In the genomic region with DNA sequence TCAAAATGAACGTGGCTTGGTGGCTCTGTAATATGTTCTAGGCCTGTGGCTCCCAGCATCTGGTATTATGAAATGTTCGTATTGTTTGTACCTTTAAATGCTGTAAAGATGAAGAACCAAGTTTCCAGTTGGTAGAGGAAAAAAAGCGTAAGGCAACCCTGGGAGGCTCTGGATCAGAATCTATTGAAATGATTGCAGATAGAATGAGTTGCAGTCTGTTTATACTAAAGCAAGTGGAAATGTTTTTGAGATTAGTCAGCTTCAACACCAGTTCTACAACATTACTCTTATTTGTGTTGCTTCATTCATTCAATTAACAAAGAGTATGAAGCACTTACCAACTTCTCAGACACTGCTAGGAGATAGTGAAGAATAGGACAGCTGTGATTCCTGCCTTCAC, we compare ENCODE assay signal across 11 cellular contexts. TPM values are rescaled to one million over a fixed set of nuclear protein-coding genes. Genes with fewer than 3 reads are reported as not detected.
DNase-seq lines count a peak whose midpoint lies in the region; ATAC-seq and TF ChIP-seq lines count a peak whose summit lies in the region.
"Had no signal": no experiment of that assay in that cellular context is flagged by ENCODE, and none has a peak within 500 bp of the region (broad histone marks: within the 10 kb centered on the region; RNA-seq: fewer than 3 reads in every experiment).

No MANE protein-coding gene starts in this region.

- H3K23ac ChIP-seq in mesenchymal stem cell (ENCODE audit: low read length in 2 of 2), result no peak overlapping the region

- no peaks in the 10 kb centered on the region for H3K9me3 ChIP-seq in breast epithelium
- no peaks in the 10 kb centered on the region for H3K9me3 ChIP-seq in mesenchymal stem cell (ENCODE audit: control insufficient read depth, low read length)
- no peaks in the 10 kb centered on the region for H3K9me3 ChIP-seq in BE2C

- H3K4me2 ChIP-seq in mesenchymal stem cell (ENCODE audit: low read length, poor library complexity, severe bottlenecking), result peak overlapping the region; percentile 26

- H3K27ac ChIP-seq in breast epithelium (peak overlapping the region; percentile 83 to 92), mesenchymal stem cell (ENCODE audit: low read length, poor library complexity, severe bottlenecking) (peak overlapping the region; percentile 32)

- 3% methylated on average over 3 of the region's 3 CpGs for WGBS in mesenchymal stem cell

- peaks cover 82% of the 10 kb centered on the region for H3K4me1 Mint-ChIP-seq in stimulated activated naive CD8-positive, alpha-beta T cell treated with anti-CD3 and anti-CD28 coated beads, Interleukin-15, Interleukin-2, amounts not matched to agents 100 ng/mL and 50 ng/mL, for 24 hours (ENCODE audit: low read depth)
- peaks cover 58% of the 10 kb centered on the region for H3K4me1 Mint-ChIP-seq in endothelial cell (ENCODE audit: unreplicated experiment)

- no peak overlapping the region for H2BK5ac ChIP-seq in mesenchymal stem cell (ENCODE audit: low read depth, low read length, poor library complexity, severe bottlenecking)

- no peak overlapping the region for H3K14ac ChIP-seq in mesenchymal stem cell (ENCODE audit: low read length in 2 of 2)

- DNase-seq in stimulated activated naive CD8-positive, alpha-beta T cell treated with anti-CD3 and anti-CD28 coated beads, Interleukin-15, Interleukin-2, amounts not matched to agents 100 U/mL and 50 U/mL, for 24 hours, result no peak
- DNase-seq in breast epithelium (ENCODE audit: low spot score in 2 of 2) (no peak), mesenchymal stem cell (peak; percentile 91), BE2C (no peak), endothelial cell (ENCODE audit: low spot score) (no peak)
- DNase-seq: H9, NCI-H1436 had no signal

- no peak for TF ChIP-seq CTCF in breast epithelium (IDR thresholded peaks at IDR 0.05)
- TF ChIP-seq CTCF in BE2C (IDR thresholded peaks at IDR 0.05; ENCODE audit: low read depth, low read length), result no peak
- TF ChIP-seq CTCF in endothelial cell (IDR thresholded peaks at IDR 0.05; ENCODE audit: unreplicated experiment), result no peak

- peak overlapping the region; percentile 6 for H3K4me3 Mint-ChIP-seq in stimulated activated naive CD8-positive, alpha-beta T cell treated with anti-CD3 and anti-CD28 coated beads, Interleukin-15, Interleukin-2, amounts not matched to agents 100 ng/mL and 50 ng/mL, for 24 hours
- no peak overlapping the region for H3K4me3 Mint-ChIP-seq in endothelial cell (ENCODE audit: unreplicated experiment)
- H3K4me3 Mint-ChIP-seq: H9 had no signal

- no peak overlapping the region for H2AK5ac ChIP-seq in mesenchymal stem cell (ENCODE audit: low read length, severe bottlenecking)

- no peak overlapping the region for H2AFZ ChIP-seq in mesenchymal stem cell (ENCODE audit: low read depth, low read length)

- H3K27me3 ChIP-seq in breast epithelium (no peaks in the 10 kb centered on the region), mesenchymal stem cell (ENCODE audit: control insufficient read depth in 1 of 2, insufficient read depth in 1 of 2, low read length in 2 of 2) (no peaks in the 10 kb centered on the region), BE2C (no peaks in the 10 kb centered on the region)

- H3K36me3 Mint-ChIP-seq in stimulated activated naive CD8-positive, alpha-beta T cell treated with anti-CD3 and anti-CD28 coated beads, Interleukin-15, Interleukin-2, amounts not matched to agents 100 ng/mL and 50 ng/mL, for 24 hours (ENCODE audit: low read depth), result peaks cover 26% of the 10 kb centered on the region
- H3K36me3 Mint-ChIP-seq in endothelial cell (ENCODE audit: low read depth, unreplicated experiment), result peaks cover 2% of the 10 kb centered on the region

- H3K36me3 ChIP-seq in breast epithelium, result no peaks in the 10 kb centered on the region
- H3K36me3 ChIP-seq in mesenchymal stem cell (ENCODE audit: control insufficient read depth in 1 of 2, insufficient read depth in 2 of 2, low read depth in 1 of 2, low read length in 2 of 2), result peaks cover 4 to 40% of the 10 kb centered on the region in 2 experiments
- H3K36me3 ChIP-seq in BE2C, result peaks cover 11% of the 10 kb centered on the region

- intact Hi-C loops in breast epithelium (cut with DNase I; ENCODE audit: low total_unique reads), result no loop called here

- no peak overlapping the region for H2BK12ac ChIP-seq in mesenchymal stem cell (ENCODE audit: low read length in 2 of 2)

- no peak for ATAC-seq in stimulated activated naive CD8-positive, alpha-beta T cell treated with anti-CD3 and anti-CD28 coated beads, Interleukin-15, Interleukin-2, amounts not matched to agents 100 U/mL and 50 U/mL, for 24 hours
- ATAC-seq in GM18870 (IDR thresholded peaks at IDR 0.05; ENCODE audit: unreplicated experiment) (no peak), HG03039 (IDR thresholded peaks at IDR 0.05; ENCODE audit: unreplicated experiment) (no peak)

- TF ChIP-seq POLR2A in breast epithelium (IDR thresholded peaks at IDR 0.05), result no peak

- peaks cover 4 to 65% of the 10 kb centered on the region in 2 donors for H3K4me1 ChIP-seq in breast epithelium
- peaks cover 29% of the 10 kb centered on the region for H3K4me1 ChIP-seq in mesenchymal stem cell (ENCODE audit: control insufficient read depth, insufficient read depth, low read depth, low read length)
- H3K4me1 ChIP-seq in BE2C, result no peaks in the 10 kb centered on the region; the same call in 1 of the 2 replicates

- H3K27me3 Mint-ChIP-seq in stimulated activated naive CD8-positive, alpha-beta T cell treated with anti-CD3 and anti-CD28 coated beads, Interleukin-15, Interleukin-2, amounts not matched to agents 100 ng/mL and 50 ng/mL, for 24 hours, result no peaks in the 10 kb centered on the region
- H3K27me3 Mint-ChIP-seq in endothelial cell (ENCODE audit: unreplicated experiment), result peaks cover 7% of the 10 kb centered on the region

- no peaks in the 10 kb centered on the region for H3K9me3 Mint-ChIP-seq in stimulated activated naive CD8-positive, alpha-beta T cell treated with anti-CD3 and anti-CD28 coated beads, Interleukin-15, Interleukin-2, amounts not matched to agents 100 ng/mL and 50 ng/mL, for 24 hours
- H3K9me3 Mint-ChIP-seq in endothelial cell (ENCODE audit: unreplicated experiment), result no peaks in the 10 kb centered on the region
- H3K9me3 Mint-ChIP-seq: H9 had no signal

- no peak overlapping the region for H3K4ac ChIP-seq in mesenchymal stem cell (ENCODE audit: low read depth in 1 of 2, low read length in 2 of 2)

- H4K8ac ChIP-seq in mesenchymal stem cell (ENCODE audit: low read length), result no peak overlapping the region

- no peaks in the 10 kb centered on the region for H3K79me1 ChIP-seq in mesenchymal stem cell (replicated peaks; ENCODE audit: low read length, poor library complexity, severe bottlenecking)

- no peak overlapping the region for H2BK15ac ChIP-seq in mesenchymal stem cell (ENCODE audit: low read depth, poor library complexity, severe bottlenecking)

- peak overlapping the region; percentile 34 for H3K9ac ChIP-seq in mesenchymal stem cell (ENCODE audit: low read length)

- H3K4me3 ChIP-seq in breast epithelium, result peak overlapping the region in 1 of 3 donors; percentile 18
- H3K4me3 ChIP-seq in mesenchymal stem cell (ENCODE audit: insufficient read depth in 1 of 2, low read depth in 1 of 2, low read length in 2 of 2), result peak overlapping the region in 1 of 2 experiments; percentile 34
- no peak overlapping the region for H3K4me3 ChIP-seq in BE2C (ENCODE audit: low read depth, low read length)

- no peak overlapping the region for H4K91ac ChIP-seq in mesenchymal stem cell (ENCODE audit: low read length)

- H2BK120ac ChIP-seq in mesenchymal stem cell (ENCODE audit: low read depth, low read length), result no peak overlapping the region

- H3K27ac Mint-ChIP-seq in stimulated activated naive CD8-positive, alpha-beta T cell treated with anti-CD3 and anti-CD28 coated beads, Interleukin-15, Interleukin-2, amounts not matched to agents 100 ng/mL and 50 ng/mL, for 24 hours, result peak overlapping the region; percentile 91
- H3K27ac Mint-ChIP-seq in endothelial cell (ENCODE audit: unreplicated experiment), result no peak overlapping the region
- H3K27ac Mint-ChIP-seq: H9 had no signal

- no peak overlapping the region for H3K18ac ChIP-seq in mesenchymal stem cell (ENCODE audit: low read depth in 1 of 2, low read length in 2 of 2)

RNA-seq across cellular contexts. Expression of a gene that starts 5.3 kb away (rescaled TPM):
- total RNA-seq in breast epithelium (100 to 1,000 TPM; 123 to 210 (median 174) TPM), endothelial cell (ENCODE audit: unreplicated experiment) (86.2 TPM)
- polyA plus RNA-seq in mesenchymal stem cell (2013, experiment 1 of 2), result 119 TPM
- polyA plus RNA-seq in mesenchymal stem cell (2013, experiment 2 of 2), result 122 TPM
- polyA plus RNA-seq in BE2C (2012; ENCODE audit: insufficient read depth, insufficient read length, low read depth), result 153 TPM

RNA-seq across cellular contexts. Expression of a gene that starts 9.9 kb away (rescaled TPM):
- 10 to 100 TPM; 49.4 to 88.4 (median 69.2) TPM for total RNA-seq in breast epithelium
- 37.9 TPM for polyA plus RNA-seq in mesenchymal stem cell (2013, experiment 1 of 2)
- polyA plus RNA-seq in mesenchymal stem cell (2013, experiment 2 of 2), result 37.7 TPM
- polyA plus RNA-seq in BE2C (2012; ENCODE audit: insufficient read depth, insufficient read length, low read depth), result 58.1 TPM
- total RNA-seq in endothelial cell (ENCODE audit: unreplicated experiment), result 58.9 TPM

RNA-seq across cellular contexts. Expression of a gene that starts 32.4 kb away (rescaled TPM):
- total RNA-seq in breast epithelium (not detected), endothelial cell (ENCODE audit: unreplicated experiment) (not detected)
- polyA plus RNA-seq in mesenchymal stem cell (2013, experiment 1 of 2), result 0.32 TPM
- polyA plus RNA-seq in mesenchymal stem cell (2013, experiment 2 of 2), result 0.41 TPM
- 0.32 TPM for polyA plus RNA-seq in BE2C (2012; ENCODE audit: insufficient read depth, insufficient read length, low read depth)
- total RNA-seq: H9, mononuclear cell had no signal

RNA-seq across cellular contexts. Expression of a gene that starts 37.9 kb away (rescaled TPM):
- total RNA-seq in breast epithelium, result 10 to 100 TPM; 33.4 to 61.5 (median 50.1) TPM
- polyA plus RNA-seq in mesenchymal stem cell (2013, experiment 1 of 2), result 26.6 TPM
- 27.0 TPM for polyA plus RNA-seq in mesenchymal stem cell (2013, experiment 2 of 2)
- polyA plus RNA-seq in BE2C (2012; ENCODE audit: insufficient read depth, insufficient read length, low read depth), result 13.7 TPM
- total RNA-seq in endothelial cell (ENCODE audit: unreplicated experiment), result 18.1 TPM
